ENCODE assay signal across 15 cellular contexts in genomic region chr3:49566312-49566711, GRCh38. TPM values are rescaled to one million over a fixed set of nuclear protein-coding genes. Genes with fewer than 3 reads are reported as not detected.
DNase-seq lines count a peak whose midpoint lies in the region; ATAC-seq, FAIRE-seq and TF ChIP-seq lines count a peak whose summit lies in the region.
"Had no signal": no experiment of that assay in that cellular context is flagged by ENCODE, and none has a peak within 500 bp of the region (broad histone marks: within the 10 kb centered on the region; RNA-seq: fewer than 3 reads in every experiment).

No MANE protein-coding gene starts in this region.

- no peaks in the 10 kb centered on the region for H3K9me2 ChIP-seq in PC-9 (ENCODE audit: insufficient read depth)

- H3K9me3 ChIP-seq in A549 = no peaks in the 10 kb centered on the region
- H3K9me3 ChIP-seq in PC-9 (ENCODE audit: insufficient read depth, low read depth) = no peaks in the 10 kb centered on the region
- H3K9me3 ChIP-seq: adrenal gland, sigmoid colon, thoracic aorta had no signal

- no peak overlapping the region for H3K4me3 ChIP-seq in A549
- no peak overlapping the region for H3K4me3 ChIP-seq in PC-9
- H3K4me3 ChIP-seq in foreskin fibroblast (ENCODE audit: low read depth in 1 of 2, low read length in 2 of 2) = no peak overlapping the region
- H3K4me3 ChIP-seq: adrenal gland, sigmoid colon, thoracic aorta had no signal

- ATAC-seq in A549 (no peak), GM18858 (IDR thresholded peaks at IDR 0.05; ENCODE audit: unreplicated experiment) (no peak), GM19351 (IDR thresholded peaks at IDR 0.05; ENCODE audit: unreplicated experiment) (no peak)

- no peak overlapping the region for H3K4me2 ChIP-seq in A549
- no peak overlapping the region for H3K4me2 ChIP-seq in PC-9

- CTCF ChIA-PET in A549 (lab: Yijun Ruan, JAX) = interaction anchor here (1.4 to 1.9 kb wide), 3 partner anchors 27 to 105 kb away, joined by 3 to 9 read pairs (median 7); no protein-coding TSS in a partner anchor
- CTCF ChIA-PET in PC-9 (lab: Charles Lee) = no interaction called here

- no peaks in the 10 kb centered on the region for H3K79me2 ChIP-seq in PC-9 (ENCODE audit: low read depth)

- DNase-seq in A549 (ENCODE audit: low read depth in 1 of 2, low spot score in 1 of 2) = peak in 1 of 2 experiments; percentile 6
- no peak for DNase-seq in PC-9
- no peak for DNase-seq in foreskin fibroblast
- DNase-seq in COR-L47 (lab: John Stamatoyannopoulos, UW) = no peak
- DNase-seq in C1 segment of cervical spinal cord (lab: John Stamatoyannopoulos, UW) = no peak
- DNase-seq: effector CD8-positive, alpha-beta T cell; hypothalamus; NCI-H1048; sigmoid colon had no signal

- no peaks in the 10 kb centered on the region for H4K20me1 ChIP-seq in PC-9 (ENCODE audit: insufficient read depth)

- intact Hi-C loops in PC-9 (cut with micrococcal nuclease; ENCODE audit: unreplicated experiment) = no loop called here

- FAIRE-seq in A549 (lab: Jason Lieb, UNC) = no peak

- H3K27ac ChIP-seq in A549 (no peak overlapping the region), PC-9 (no peak overlapping the region)
- H3K27ac ChIP-seq: adrenal gland, sigmoid colon, thoracic aorta had no signal

- whole genome bisulfite sequencing in A549 (ENCODE audit: missing lambda C conversion rate) = 55% methylated on average over 2 of the region's 2 CpGs

- POLR2A ChIA-PET in A549 (lab: Yijun Ruan, JAX) (interaction anchor here (0.6 kb wide), 1 partner anchor 555 kb away, joined by 3 read pairs; no protein-coding TSS in a partner anchor), PC-9 (lab: Charles Lee; ENCODE audit: unreplicated experiment) (no interaction called here)

- no peak for TF ChIP-seq POLR2A in A549 (IDR thresholded peaks at IDR 0.05; ENCODE audit: low read length)

- H3K36me3 ChIP-seq in PC-9 (ENCODE audit: low read depth) = no peaks in the 10 kb centered on the region
- H3K36me3 ChIP-seq: adrenal gland, sigmoid colon, thoracic aorta had no signal

- TF ChIP-seq EP300 in A549 (IDR thresholded peaks at IDR 0.05) = no peak

- H2AFZ ChIP-seq in PC-9 = no peak overlapping the region

- no TSS peak for BruUV-seq in PC-9 (replicated peaks; lab: Mats Ljungman, UMichigan)

- peak in 1 of 2 experiments; percentile 12; a peak in 1 of 5 replicates for TF ChIP-seq RAD21 in A549 (conservative IDR thresholded peaks at IDR 0.05 in 1 of 2, IDR thresholded peaks at IDR 0.05 in 1 of 2)

- H3F3A ChIP-seq in PC-9 (ENCODE audit: insufficient read depth, low read depth) = no peaks in the 10 kb centered on the region

- H3K4me1 ChIP-seq in A549 (no peaks in the 10 kb centered on the region), PC-9 (replicated peaks; ENCODE audit: insufficient read depth) (no peaks in the 10 kb centered on the region)
- H3K4me1 ChIP-seq: adrenal gland, sigmoid colon had no signal

- TF ChIP-seq CTCF in A549 (IDR thresholded peaks at IDR 0.05) (peak; percentile 26; the same call in 2 of the 3 replicates), GM12873 (IDR thresholded peaks at IDR 0.05; ENCODE audit: insufficient read depth, low read depth, low read length, missing control alignments) (peak; percentile 47), PC-9 (conservative IDR thresholded peaks at IDR 0.05) (peak; percentile 59), foreskin fibroblast (IDR thresholded peaks at IDR 0.05; ENCODE audit: low read depth, low read length) (peak; percentile 15)

- peaks cover 8% of the 10 kb centered on the region; the same call in 1 of the 2 replicates for H3K27me3 ChIP-seq in PC-9 (ENCODE audit: insufficient read depth, low read depth)
- H3K27me3 ChIP-seq: adrenal gland, sigmoid colon had no signal

TF ChIP-seq in A549, 52 proteins besides CTCF, POLR2A, EP300 and RAD21:
- TF ChIP-seq NR3C1 (IDR thresholded peaks at IDR 0.05) = no peak
- no peak for TF ChIP-seq ZNF302 (CRISPR knock-in tag; IDR thresholded peaks at IDR 0.05)
- TF ChIP-seq RCOR1 (IDR thresholded peaks at IDR 0.05; ENCODE audit: low read depth, low read length) = no peak
- no peak for TF ChIP-seq RFX5 (IDR thresholded peaks at IDR 0.05)
- no peak for TF ChIP-seq CEBPB (IDR thresholded peaks at IDR 0.05)
- no peak for TF ChIP-seq TFCP2L1 (CRISPR knock-in tag; IDR thresholded peaks at IDR 0.05)
- TF ChIP-seq, protein P1, sequence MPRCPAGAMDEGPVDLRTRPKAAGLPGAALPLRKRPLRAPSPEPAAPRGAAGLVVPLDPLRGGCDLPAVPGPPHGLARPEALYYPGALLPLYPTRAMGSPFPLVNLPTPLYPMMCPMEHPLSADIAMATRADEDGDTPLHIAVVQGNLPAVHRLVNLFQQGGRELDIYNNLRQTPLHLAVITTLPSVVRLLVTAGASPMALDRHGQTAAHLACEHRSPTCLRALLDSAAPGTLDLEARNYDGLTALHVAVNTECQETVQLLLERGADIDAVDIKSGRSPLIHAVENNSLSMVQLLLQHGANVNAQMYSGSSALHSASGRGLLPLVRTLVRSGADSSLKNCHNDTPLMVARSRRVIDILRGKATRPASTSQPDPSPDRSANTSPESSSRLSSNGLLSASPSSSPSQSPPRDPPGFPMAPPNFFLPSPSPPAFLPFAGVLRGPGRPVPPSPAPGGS (IDR thresholded peaks at IDR 0.05) = no peak
- no peak for TF ChIP-seq HOXB13 (CRISPR knock-in tag; IDR thresholded peaks at IDR 0.05; ENCODE audit: low read depth)
- no peak for TF ChIP-seq MAFK (IDR thresholded peaks at IDR 0.05; ENCODE audit: partially characterized antibody)
- TF ChIP-seq MYC (IDR thresholded peaks at IDR 0.05; ENCODE audit: borderline replicate concordance, low read length) = no peak
- TF ChIP-seq, protein P2, sequence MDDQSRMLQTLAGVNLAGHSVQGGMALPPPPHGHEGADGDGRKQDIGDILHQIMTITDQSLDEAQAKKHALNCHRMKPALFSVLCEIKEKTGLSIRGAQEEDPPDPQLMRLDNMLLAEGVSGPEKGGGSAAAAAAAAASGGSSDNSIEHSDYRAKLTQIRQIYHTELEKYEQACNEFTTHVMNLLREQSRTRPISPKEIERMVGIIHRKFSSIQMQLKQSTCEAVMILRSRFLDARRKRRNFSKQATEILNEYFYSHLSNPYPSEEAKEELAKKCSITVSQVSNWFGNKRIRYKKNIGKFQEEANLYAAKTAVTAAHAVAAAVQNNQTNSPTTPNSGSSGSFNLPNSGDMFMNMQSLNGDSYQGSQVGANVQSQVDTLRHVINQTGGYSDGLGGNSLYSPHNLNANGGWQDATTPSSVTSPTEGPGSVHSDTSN (IDR thresholded peaks at IDR 0.05) = no peak
- TF ChIP-seq EHF (CRISPR knock-in tag; IDR thresholded peaks at IDR 0.05) = no peak
- no peak for TF ChIP-seq HMGXB4 (CRISPR knock-in tag; IDR thresholded peaks at IDR 0.05; ENCODE audit: borderline replicate concordance)
- TF ChIP-seq, protein P3, sequence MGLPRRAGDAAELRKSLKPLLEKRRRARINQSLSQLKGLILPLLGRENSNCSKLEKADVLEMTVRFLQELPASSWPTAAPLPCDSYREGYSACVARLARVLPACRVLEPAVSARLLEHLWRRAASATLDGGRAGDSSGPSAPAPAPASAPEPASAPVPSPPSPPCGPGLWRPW (IDR thresholded peaks at IDR 0.05) = no peak
- no peak for TF ChIP-seq ZFP36 (IDR thresholded peaks at IDR 0.05; ENCODE audit: borderline replicate concordance, partially characterized antibody)
- no peak for TF ChIP-seq HEYL (CRISPR knock-in tag; IDR thresholded peaks at IDR 0.05)

RNA-seq across cellular contexts. Expression of gene BSN, which starts 12.0 kb away (rescaled TPM):
- polyA plus RNA-seq in A549 (2011; rRNA removed) (0.04 and 0.05 TPM in 2 replicates), A549 (2017; fragmentation: RNase III; extraction: RNeasy Plus Mini Kit Qiagen cat#74134 plus additional on column Dnase treatment) (0.03 to 0.08 TPM (median 0.08 TPM) in 3 replicates)
- 0.05 and 0.09 TPM in 2 replicates for polyA plus RNA-seq in A549 (2012; cell fraction: cytosol; rRNA removed)
- 0.17 and 0.20 TPM in 2 replicates for polyA plus RNA-seq in A549 (2012; cell fraction: nucleus; rRNA removed)
- polyA minus RNA-seq in A549 (2011; rRNA and poly(A)+ RNA removed) = 0.08 and 0.10 TPM in 2 replicates
- 0.23 and 0.28 TPM in 2 replicates for total RNA-seq in PC-9 (2021)
- polyA plus RNA-seq: CD14-positive monocyte had no signal
